In genomic region chr4:25661441-25661840, GRCh38 we compare ENCODE assay signal across 13 cellular contexts. TPM values are rescaled to one million over a fixed set of nuclear protein-coding genes. Genes with fewer than 3 reads are reported as not detected.
"Had no signal": no experiment of that assay in that cellular context is flagged by ENCODE, and none has a peak within 500 bp of the region (broad histone marks: within the 10 kb centered on the region; RNA-seq: fewer than 3 reads in every experiment).

No MANE protein-coding gene starts in this region.

RNA-seq across cellular contexts. Expression of gene SLC34A2, which starts 5.8 kb away (rescaled TPM):
- total RNA-seq: activated B cell treated with CpG ODN at 0.5 μM for 24 hours; activated CD4-positive, alpha-beta memory T cell treated with anti-CD3 and anti-CD28 coated beads for 36 hours; activated CD4-positive, alpha-beta memory T cell treated with anti-CD3 and anti-CD28 coated beads, Interleukin-2, amount 10 ng/mL, durations not matched to agents 7 days and 5 days; activated CD4-positive, alpha-beta T cell treated with anti-CD3 and anti-CD28 coated beads for 36 hours; activated CD4-positive, alpha-beta T cell treated with anti-CD3 and anti-CD28 coated beads, Interleukin-2, amount 10 ng/mL, durations not matched to agents 24 days and 14 days; activated CD4-positive, alpha-beta T cell treated with anti-CD3 and anti-CD28 coated beads, Interleukin-2, amount 10 ng/mL, durations not matched to agents 7 days and 5 days; activated CD8-positive, alpha-beta memory T cell treated with anti-CD3 and anti-CD28 coated beads for 36 hours; activated CD8-positive, alpha-beta memory T cell treated with anti-CD3 and anti-CD28 coated beads, Interleukin-2, amount 10 ng/mL, durations not matched to agents 7 days and 5 days; activated CD8-positive, alpha-beta T cell treated with anti-CD3 and anti-CD28 coated beads for 36 hours; activated CD8-positive, alpha-beta T cell treated with anti-CD3 and anti-CD28 coated beads, Interleukin-2, amount 10 ng/mL, durations not matched to agents 7 days and 5 days; T-helper 1 cell treated with Interleukin-12 subunit alpha and Interleukin-12 subunit beta and Interleukin-4 antibody, amounts not matched to agents 30 ng/mL and 1 ng/mL, for 36 hours; T-helper 17 cell; T-helper 2 cell treated with Interferon-gamma antibody and Interleukin-4, amounts not matched to agents 100 ng/mL and 5 ng/mL, for 36 hours had no signal
